ENCODE assay signal across 12 cellular contexts in the genomic region with DNA sequence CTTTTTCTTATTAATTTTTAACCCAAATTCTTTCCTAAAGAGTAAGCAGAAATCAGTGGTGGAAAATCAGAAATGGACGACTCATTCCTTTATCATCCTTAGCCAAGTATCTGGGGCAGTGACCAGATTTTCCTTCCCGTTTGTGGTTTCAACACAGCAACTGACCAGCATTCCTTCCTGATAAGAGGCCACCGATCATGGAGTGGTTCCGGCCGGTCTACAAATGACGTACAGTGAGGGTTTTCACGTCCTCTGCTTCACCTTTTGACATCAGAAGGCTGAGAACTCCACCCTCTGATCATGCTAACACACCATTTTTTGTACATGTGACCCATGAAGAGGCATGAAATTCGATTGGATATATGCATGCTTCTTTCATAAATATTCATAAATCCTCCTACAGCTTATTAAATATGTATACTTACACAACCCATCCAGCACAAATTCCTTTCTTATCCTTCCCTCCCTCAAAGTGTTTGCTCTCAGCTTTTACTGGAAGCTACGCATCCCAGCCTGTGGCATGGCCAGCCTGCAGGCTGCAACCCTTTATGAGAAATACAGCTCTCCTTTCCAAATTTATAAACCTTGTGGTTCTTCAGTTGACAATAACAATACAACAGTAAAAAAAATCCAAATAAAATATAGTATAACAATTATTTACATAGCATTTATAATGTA.
DNase-seq lines count a peak whose midpoint lies in the region; ATAC-seq and TF ChIP-seq lines count a peak whose summit lies in the region.
"Had no signal": no experiment of that assay in that cellular context is flagged by ENCODE, and none has a peak within 500 bp of the region (broad histone marks: within the 10 kb centered on the region; RNA-seq: fewer than 3 reads in every experiment).

No MANE protein-coding gene starts in this region.

- no peak overlapping the region for H3K4me3 ChIP-seq in body of pancreas

- DNase-seq in AG08396 (ENCODE audit: low spot score), result peak; percentile 62
- peak; percentile 81 for DNase-seq in HK-2 (ENCODE audit: unreplicated experiment)
- DNase-seq in body of pancreas, result peak in 2 of 4 donors; percentile 11 to 17
- peak; percentile 98 for DNase-seq in kidney tubule cell (ENCODE audit: low spot score)
- DNase-seq in activated naive CD4-positive, alpha-beta T cell treated with anti-CD3 and anti-CD28 coated beads, Interleukin-2, amount 50 U/mL, for 16 hours, result no peak
- DNase-seq in medulla oblongata (ENCODE audit: extremely low spot score), result no peak
- no peak for DNase-seq in NCI-H2107 (lab: John Stamatoyannopoulos, UW)
- DNase-seq: CD4-positive, alpha-beta T cell; immature natural killer cell; NCI-H1092 treated with DMSO at 0.1 percent for 48 hours had no signal

- no peak for TF ChIP-seq CTCF in body of pancreas (IDR thresholded peaks at IDR 0.05)

- H3K4me1 ChIP-seq in body of pancreas, result no peaks in the 10 kb centered on the region

- H3K27me3 ChIP-seq in body of pancreas, result no peaks in the 10 kb centered on the region

- no peak overlapping the region for H3K27ac ChIP-seq in body of pancreas
- H3K27ac ChIP-seq: VCaP had no signal

- TF ChIP-seq POLR2A in body of pancreas (IDR thresholded peaks at IDR 0.05), result no peak

- no peaks in the 10 kb centered on the region for H3K9me3 ChIP-seq in body of pancreas

- H3K36me3 ChIP-seq in body of pancreas (replicated peaks in 1 of 2; ENCODE audit: insufficient read depth in 1 of 2, low read depth in 2 of 2), result no peaks in the 10 kb centered on the region

- intact Hi-C loops in body of pancreas (cut with DNase I), result no loop called here

- 62 to 75% methylated on average over 9 of the region's 9 CpGs for WGBS in body of pancreas, 2 donors

- ATAC-seq in body of pancreas (peak; percentile 30), HG03139 (IDR thresholded peaks at IDR 0.05; ENCODE audit: unreplicated experiment) (no peak)

Comparison
In these comparisons a context has a peak if more than half of its experiments do, and no peak if none do; other contexts are left out.
1. DNase-seq: peak in AG08396 (single experiment), HK-2 (single experiment) and kidney tubule cell (single experiment); none in activated naive CD4-positive, alpha-beta T cell treated with anti-CD3 and anti-CD28 coated beads, Interleukin-2, amount 50 U/mL, for 16 hours (single experiment), medulla oblongata (single experiment) and NCI-H2107 (single experiment).